In genomic region chr2:3183766-3184165, GRCh38 we compare ENCODE assay signal across 14 cellular contexts.
DNase-seq lines count a peak whose midpoint lies in the region; ATAC-seq and TF ChIP-seq lines count a peak whose summit lies in the region.
"Had no signal": no experiment of that assay in that cellular context is flagged by ENCODE, and none has a peak within 500 bp of the region (broad histone marks: within the 10 kb centered on the region; RNA-seq: fewer than 3 reads in every experiment).

No MANE protein-coding gene starts in this region.

- H3K27me3 ChIP-seq in lower lobe of right lung (ENCODE audit: low read depth) = no peaks in the 10 kb centered on the region
- no peaks in the 10 kb centered on the region for H3K27me3 ChIP-seq in uterus
- H3K27me3 ChIP-seq: BE2C had no signal

- no peak for DNase-seq in activated T-helper 1 cell treated with anti-CD3 and anti-CD28 coated beads, Interleukin-12 subunit alpha, Interleukin-12 subunit beta, Interleukin-2, Interleukin-4 antibody, amounts not matched to agents 30 ng/mL and 10 ng/mL and 1 ng/mL, durations not matched to agents 14 hours and 24 hours and 36 hours (ENCODE audit: low spot score)
- peak; percentile 13 for DNase-seq in cerebellar cortex (ENCODE audit: low spot score)
- DNase-seq in lower lobe of right lung = peak; percentile 24
- DNase-seq in stimulated activated effector memory CD8-positive, alpha-beta T cell treated with anti-CD3 and anti-CD28 coated beads, Interleukin-12 subunit alpha, Interleukin-12 subunit beta, amount 100 ng/mL, for 72 hours (ENCODE audit: low spot score in 2 of 2) = no peak
- no peak for DNase-seq in uterus
- DNase-seq: BE2C; CD4-positive, alpha-beta memory T cell; DMS79; GM23248; H9 had no signal

- TF ChIP-seq CTCF in lower lobe of right lung (IDR thresholded peaks at IDR 0.05) (no peak), uterus (IDR thresholded peaks at IDR 0.05) (no peak)

- peak overlapping the region; percentile 65 for H3K27ac Mint-ChIP-seq in activated T-helper 1 cell treated with anti-CD3 and anti-CD28 coated beads, Interleukin-12 subunit alpha, Interleukin-12 subunit beta, Interleukin-2, Interleukin-4 antibody, amounts not matched to agents 30 ng/mL and 10 ng/mL and 1 ng/mL, durations not matched to agents 14 hours and 24 hours and 36 hours
- peak overlapping the region; percentile 52 for H3K27ac Mint-ChIP-seq in stimulated activated effector memory CD8-positive, alpha-beta T cell treated with anti-CD3 and anti-CD28 coated beads, Interleukin-12 subunit alpha, Interleukin-12 subunit beta, amount 100 ng/mL, for 72 hours
- H3K27ac Mint-ChIP-seq: H9 had no signal

- TF ChIP-seq POLR2A in uterus (IDR thresholded peaks at IDR 0.05) = no peak

- H3K27ac ChIP-seq in lower lobe of right lung (no peak overlapping the region), uterus (no peak overlapping the region)
- H3K27ac ChIP-seq: C4-2B, GM23248 had no signal

- intact Hi-C loops in activated T-helper 1 cell treated with anti-CD3 and anti-CD28 coated beads, Interleukin-12 subunit alpha, Interleukin-12 subunit beta, Interleukin-2, Interleukin-4 antibody, amounts not matched to agents 30 ng/mL and 10 ng/mL and 1 ng/mL, durations not matched to agents 14 hours and 24 hours and 36 hours (cut with micrococcal nuclease) = no loop called here
- intact Hi-C loops in lower lobe of right lung (cut with DNase I) (no loop called here), uterus (cut with DNase I; ENCODE audit: low total_unique reads) (no loop called here)

- H3K36me3 ChIP-seq in lower lobe of right lung = peaks cover 7% of the 10 kb centered on the region
- no peaks in the 10 kb centered on the region for H3K36me3 ChIP-seq in uterus

- no peak overlapping the region for H3K4me3 ChIP-seq in lower lobe of right lung
- no peak overlapping the region for H3K4me3 ChIP-seq in uterus
- H3K4me3 ChIP-seq: GM12878, GM23248 had no signal

- H3K4me3 Mint-ChIP-seq in activated T-helper 1 cell treated with anti-CD3 and anti-CD28 coated beads, Interleukin-12 subunit alpha, Interleukin-12 subunit beta, Interleukin-2, Interleukin-4 antibody, amounts not matched to agents 30 ng/mL and 10 ng/mL and 1 ng/mL, durations not matched to agents 14 hours and 24 hours and 36 hours = no peak overlapping the region
- H3K4me3 Mint-ChIP-seq in stimulated activated effector memory CD8-positive, alpha-beta T cell treated with anti-CD3 and anti-CD28 coated beads, Interleukin-12 subunit alpha, Interleukin-12 subunit beta, amount 100 ng/mL, for 72 hours = no peak overlapping the region
- H3K4me3 Mint-ChIP-seq: CD4-positive, alpha-beta memory T cell; H9 had no signal

- H3K4me1 Mint-ChIP-seq in activated T-helper 1 cell treated with anti-CD3 and anti-CD28 coated beads, Interleukin-12 subunit alpha, Interleukin-12 subunit beta, Interleukin-2, Interleukin-4 antibody, amounts not matched to agents 30 ng/mL and 10 ng/mL and 1 ng/mL, durations not matched to agents 14 hours and 24 hours and 36 hours (ENCODE audit: low read depth) = no peaks in the 10 kb centered on the region
- H3K4me1 Mint-ChIP-seq in stimulated activated effector memory CD8-positive, alpha-beta T cell treated with anti-CD3 and anti-CD28 coated beads, Interleukin-12 subunit alpha, Interleukin-12 subunit beta, amount 100 ng/mL, for 72 hours = peaks cover 12% of the 10 kb centered on the region
- H3K4me1 Mint-ChIP-seq: H9 had no signal

- no peaks in the 10 kb centered on the region for H3K4me1 ChIP-seq in lower lobe of right lung
- H3K4me1 ChIP-seq in uterus = no peaks in the 10 kb centered on the region
- H3K4me1 ChIP-seq: BE2C had no signal

- no peaks in the 10 kb centered on the region for H3K9me3 ChIP-seq in lower lobe of right lung
- H3K9me3 ChIP-seq in uterus = no peaks in the 10 kb centered on the region
- H3K9me3 ChIP-seq: BE2C had no signal

- peaks cover 7% of the 10 kb centered on the region for H3K36me3 Mint-ChIP-seq in activated T-helper 1 cell treated with anti-CD3 and anti-CD28 coated beads, Interleukin-12 subunit alpha, Interleukin-12 subunit beta, Interleukin-2, Interleukin-4 antibody, amounts not matched to agents 30 ng/mL and 10 ng/mL and 1 ng/mL, durations not matched to agents 14 hours and 24 hours and 36 hours (ENCODE audit: low read depth)
- H3K36me3 Mint-ChIP-seq in stimulated activated effector memory CD8-positive, alpha-beta T cell treated with anti-CD3 and anti-CD28 coated beads, Interleukin-12 subunit alpha, Interleukin-12 subunit beta, amount 100 ng/mL, for 72 hours = peaks cover 15% of the 10 kb centered on the region

- no peak for ATAC-seq in lower lobe of right lung
- ATAC-seq in stimulated activated effector memory CD8-positive, alpha-beta T cell treated with anti-CD3 and anti-CD28 coated beads, Interleukin-12 subunit alpha, Interleukin-12 subunit beta, amount 100 ng/mL, for 72 hours = no peak
- no peak for ATAC-seq in HG03039 (IDR thresholded peaks at IDR 0.05; ENCODE audit: unreplicated experiment)
- ATAC-seq in HG02870 (IDR thresholded peaks at IDR 0.05; ENCODE audit: unreplicated experiment) = no peak
- ATAC-seq: GM12878 had no signal

- H3K27me3 Mint-ChIP-seq in activated T-helper 1 cell treated with anti-CD3 and anti-CD28 coated beads, Interleukin-12 subunit alpha, Interleukin-12 subunit beta, Interleukin-2, Interleukin-4 antibody, amounts not matched to agents 30 ng/mL and 10 ng/mL and 1 ng/mL, durations not matched to agents 14 hours and 24 hours and 36 hours (ENCODE audit: insufficient read depth) = no peaks in the 10 kb centered on the region
- H3K27me3 Mint-ChIP-seq: CD4-positive, alpha-beta memory T cell had no signal

- H3K9me3 Mint-ChIP-seq in activated T-helper 1 cell treated with anti-CD3 and anti-CD28 coated beads, Interleukin-12 subunit alpha, Interleukin-12 subunit beta, Interleukin-2, Interleukin-4 antibody, amounts not matched to agents 30 ng/mL and 10 ng/mL and 1 ng/mL, durations not matched to agents 14 hours and 24 hours and 36 hours = no peaks in the 10 kb centered on the region
- no peaks in the 10 kb centered on the region for H3K9me3 Mint-ChIP-seq in stimulated activated effector memory CD8-positive, alpha-beta T cell treated with anti-CD3 and anti-CD28 coated beads, Interleukin-12 subunit alpha, Interleukin-12 subunit beta, amount 100 ng/mL, for 72 hours

Comparison
In these comparisons a context has a peak if more than half of its experiments do, and no peak if none do; other contexts are left out.
1. DNase-seq: peak in cerebellar cortex (single experiment) and lower lobe of right lung (single experiment); none in activated T-helper 1 cell treated with anti-CD3 and anti-CD28 coated beads, Interleukin-12 subunit alpha, Interleukin-12 subunit beta, Interleukin-2, Interleukin-4 antibody, amounts not matched to agents 30 ng/mL and 10 ng/mL and 1 ng/mL, durations not matched to agents 14 hours and 24 hours and 36 hours (single experiment), stimulated activated effector memory CD8-positive, alpha-beta T cell treated with anti-CD3 and anti-CD28 coated beads, Interleukin-12 subunit alpha, Interleukin-12 subunit beta, amount 100 ng/mL, for 72 hours (0 of 2) and uterus (0 of 2).